Comparison of ENCODE assay signal across 16 cellular contexts in the genomic region with DNA sequence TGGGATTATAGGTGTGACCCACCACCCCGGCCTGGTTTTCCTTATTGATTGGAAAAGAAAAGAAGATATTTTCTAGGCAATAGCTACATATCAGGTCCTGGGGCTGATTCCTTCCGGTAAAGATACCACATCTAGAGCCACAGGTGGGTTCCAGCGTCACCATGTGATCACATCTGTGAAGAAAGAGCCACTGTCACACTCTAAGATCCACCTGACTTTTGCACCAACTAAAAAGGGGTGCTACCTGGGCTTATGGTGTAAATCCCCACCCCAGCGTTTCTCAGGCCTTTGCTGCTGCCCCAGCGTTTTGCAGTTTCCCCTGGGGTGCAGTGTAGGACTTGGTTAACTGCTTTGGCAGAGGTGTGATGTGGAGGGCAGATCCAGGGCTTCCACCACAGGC.
"Had no signal": no experiment of that assay in that cellular context is flagged by ENCODE, and none has a peak within 500 bp of the region (broad histone marks: within the 10 kb centered on the region; RNA-seq: fewer than 3 reads in every experiment).

No MANE protein-coding gene starts in this region.

- H3K27ac Mint-ChIP-seq: activated CD8-positive, alpha-beta memory T cell treated with anti-CD3 and anti-CD28 coated beads, Interleukin-2, amount 10 ng/mL, durations not matched to agents 7 days and 5 days; dendritic cell treated with granulocyte-macrophage colony-stimulating factor and Interleukin-4, amounts not matched to agents 40 ng/mL and 50 ng/mL, for 4 days; natural killer cell treated with Interleukin-12 subunit alpha and Interleukin-12 subunit beta and Interleukin-15 and Interleukin-18, amount 100 ng/mL, for 72 hours; T-helper 1 cell treated with Interleukin-12 subunit alpha and Interleukin-12 subunit beta and Interleukin-4 antibody, amounts not matched to agents 30 μg/mL and 1 μg/mL, for 36 hours had no signal

- H3K27ac ChIP-seq: adrenal gland, esophagus squamous epithelium, neutrophil, parathyroid adenoma, tibial nerve, vagina, WERI-Rb-1 had no signal

- H3K9ac ChIP-seq: parathyroid adenoma had no signal

- H3K9me3 Mint-ChIP-seq: dendritic cell treated with granulocyte-macrophage colony-stimulating factor and Interleukin-4, amounts not matched to agents 40 ng/mL and 50 ng/mL, for 4 days; natural killer cell treated with Interleukin-12 subunit alpha and Interleukin-12 subunit beta and Interleukin-15 and Interleukin-18, amount 100 ng/mL, for 72 hours; T-helper 1 cell treated with Interleukin-12 subunit alpha and Interleukin-12 subunit beta and Interleukin-4 antibody, amounts not matched to agents 30 μg/mL and 1 μg/mL, for 36 hours had no signal

- H3K9me3 ChIP-seq: adrenal gland, esophagus squamous epithelium, neutrophil, tibial nerve, vagina had no signal

- H3K27me3 ChIP-seq: tibial nerve, vagina had no signal

- H3K36me3 ChIP-seq: adrenal gland, esophagus squamous epithelium, neutrophil, tibial nerve, vagina, WERI-Rb-1 had no signal

- ATAC-seq: activated CD8-positive, alpha-beta memory T cell treated with anti-CD3 and anti-CD28 coated beads, Interleukin-2, amount 10 ng/mL, durations not matched to agents 7 days and 5 days; natural killer cell treated with Interleukin-12 subunit alpha and Interleukin-12 subunit beta and Interleukin-15 and Interleukin-18, amount 100 ng/mL, for 72 hours had no signal

- DNase-seq: activated CD4-positive, alpha-beta T cell treated with anti-CD3 and anti-CD28 coated beads for 1 hour; activated CD4-positive, alpha-beta T cell treated with anti-CD3 and anti-CD28 coated beads, Interleukin-2, amount 50 U/mL, for 4 hours; activated CD8-positive, alpha-beta memory T cell treated with anti-CD3 and anti-CD28 coated beads, Interleukin-2, amount 10 ng/mL, durations not matched to agents 7 days and 5 days; activated naive CD4-positive, alpha-beta T cell treated with anti-CD3 and anti-CD28 coated beads, Interleukin-2, amount 50 U/mL, for 16 hours; effector CD8-positive, alpha-beta T cell; esophagus squamous epithelium; stimulated activated CD8-positive, alpha-beta memory T cell treated with anti-CD3 and anti-CD28 coated beads, Interleukin-4, amount 100 ng/mL, for 48 hours; WERI-Rb-1 had no signal

- H3K4me3 Mint-ChIP-seq: activated CD8-positive, alpha-beta memory T cell treated with anti-CD3 and anti-CD28 coated beads, Interleukin-2, amount 10 ng/mL, durations not matched to agents 7 days and 5 days; dendritic cell treated with granulocyte-macrophage colony-stimulating factor and Interleukin-4, amounts not matched to agents 40 ng/mL and 50 ng/mL, for 4 days; natural killer cell treated with Interleukin-12 subunit alpha and Interleukin-12 subunit beta and Interleukin-15 and Interleukin-18, amount 100 ng/mL, for 72 hours; T-helper 1 cell treated with Interleukin-12 subunit alpha and Interleukin-12 subunit beta and Interleukin-4 antibody, amounts not matched to agents 30 μg/mL and 1 μg/mL, for 36 hours had no signal

- H3K4me3 ChIP-seq: adrenal gland, esophagus squamous epithelium, tibial nerve, vagina had no signal

- H3K36me3 Mint-ChIP-seq: activated CD8-positive, alpha-beta memory T cell treated with anti-CD3 and anti-CD28 coated beads, Interleukin-2, amount 10 ng/mL, durations not matched to agents 7 days and 5 days; natural killer cell treated with Interleukin-12 subunit alpha and Interleukin-12 subunit beta and Interleukin-15 and Interleukin-18, amount 100 ng/mL, for 72 hours had no signal

- H3K4me1 Mint-ChIP-seq: activated CD8-positive, alpha-beta memory T cell treated with anti-CD3 and anti-CD28 coated beads, Interleukin-2, amount 10 ng/mL, durations not matched to agents 7 days and 5 days had no signal

- H3K4me1 ChIP-seq: parathyroid adenoma had no signal

- H3K27me3 Mint-ChIP-seq: natural killer cell treated with Interleukin-12 subunit alpha and Interleukin-12 subunit beta and Interleukin-15 and Interleukin-18, amount 100 ng/mL, for 72 hours had no signal
